Comparison of ENCODE assay signal across 9 cellular contexts in genomic region chr19:48644355-48644754, GRCh38. TPM values are rescaled to one million over a fixed set of nuclear protein-coding genes. Genes with fewer than 3 reads are reported as not detected.
DNase-seq lines count a peak whose midpoint lies in the region; ATAC-seq and TF ChIP-seq lines count a peak whose summit lies in the region.
"Had no signal": no experiment of that assay in that cellular context is flagged by ENCODE, and none has a peak within 500 bp of the region (broad histone marks: within the 10 kb centered on the region; RNA-seq: fewer than 3 reads in every experiment).

No MANE protein-coding gene starts in this region.

- BruUV-seq in mammary epithelial cell (replicated peaks; lab: Mats Ljungman, UMichigan), result no TSS peak

- no peak for TF ChIP-seq CTCF in HEK293 (tag by site-specific recombination; IDR thresholded peaks at IDR 0.05)
- no peak for TF ChIP-seq CTCF in mammary epithelial cell (conservative IDR thresholded peaks at IDR 0.05 in 1 of 2, IDR thresholded peaks at IDR 0.05 in 1 of 2; ENCODE audit: extremely low read depth in 1 of 2, insufficient read depth in 1 of 2, low read depth in 1 of 2, low read length in 2 of 2)
- no peak for TF ChIP-seq CTCF in ovary (IDR thresholded peaks at IDR 0.05)

- intact Hi-C loops in mammary epithelial cell (cut with micrococcal nuclease) (loop anchor here (10.0 kb wide), 1 partner anchor 320 kb away; the partner anchor contains the start of gene FTL), ovary (cut with DNase I) (loop anchor here in 1 of 4 donors (10.0 kb wide), 1 partner anchor 70 kb away; the partner anchor contains the start of gene MAMSTR)

- H3K9me3 ChIP-seq in HEK293 (ENCODE audit: control insufficient read depth, insufficient read depth, low read depth, low read length) (no peaks in the 10 kb centered on the region), mammary epithelial cell (replicated peaks; ENCODE audit: insufficient read depth, low read length) (no peaks in the 10 kb centered on the region), ovary (no peaks in the 10 kb centered on the region), GM23248 (ENCODE audit: low read depth) (no peaks in the 10 kb centered on the region)

- no peak for TF ChIP-seq EP300 in ovary (IDR thresholded peaks at IDR 0.05)

- H3K27ac ChIP-seq in HEK293 (ENCODE audit: extremely low read depth, low read depth, low read length) (0 out of 2 replicates have a peak overlapping the region, but pooled peaks have one; percentile 19), mammary epithelial cell (ENCODE audit: insufficient read depth, low read depth, low read length) (no peak overlapping the region), ovary (peak overlapping the region; percentile 92 to 97), GM23248 (no peak overlapping the region)

- H3K9me3 Mint-ChIP-seq in activated T-cell treated with anti-CD3 and anti-CD28 coated beads, Interleukin-2, amount 50 U/mL, for 72 hours, result no peaks in the 10 kb centered on the region

- no peaks in the 10 kb centered on the region for H4K20me1 ChIP-seq in mammary epithelial cell (ENCODE audit: insufficient read depth, low read length)
- no peaks in the 10 kb centered on the region for H4K20me1 ChIP-seq in GM23248 (ENCODE audit: insufficient read depth)

- 39% methylated on average over 3 of the region's 4 CpGs for WGBS in mammary epithelial cell (ENCODE audit: low coverage, missing lambda C conversion rate)
- 38 to 54% (median 45%) methylated on average over 4 of the region's 4 CpGs for WGBS in ovary, 3 donors
- 66 to 68% methylated on average over 4 of the region's 4 CpGs for WGBS in GM23248 (ENCODE audit: low coverage in 1 of 2, low lambda C conversion rate in 2 of 2, missing lambda C conversion rate in 2 of 2), 2 experiments

- H3K4me2 ChIP-seq in mammary epithelial cell (ENCODE audit: insufficient read depth, low read depth, low read length), result no peak overlapping the region
- H3K4me2 ChIP-seq in GM23248 (ENCODE audit: unreplicated experiment), result no peak overlapping the region

- POLR2A ChIA-PET in HEK293 (lab: Yijun Ruan, JAX), result interaction anchor here (0.7 to 3.9 kb wide), 4 partner anchors 10 to 308 kb away, joined by 3 to 39 read pairs (median 8); partner anchors contain the start of genes RPL18 and SPHK2

- CTCF ChIA-PET in HEK293 (lab: Yijun Ruan, JAX) (interaction anchor here (0.6 to 3.5 kb wide), 4 partner anchors 13 to 453 kb away, joined by 3 to 27 read pairs (median 14); partner anchors contain the start of gene HSD17B14), mammary epithelial cell (lab: Charles Lee; ENCODE audit: low non-redundant PET) (no interaction called here)

- H3F3A ChIP-seq in GM23248 (ENCODE audit: insufficient read depth), result peaks cover 7% of the 10 kb centered on the region; the same call in 1 of the 2 replicates

- peaks cover 34% of the 10 kb centered on the region for H3K4me1 Mint-ChIP-seq in activated T-cell treated with anti-CD3 and anti-CD28 coated beads, Interleukin-2, amount 50 U/mL, for 72 hours (ENCODE audit: low read depth)

- H3K36me3 ChIP-seq in HEK293 (ENCODE audit: control insufficient read depth in 2 of 2, insufficient read depth in 1 of 2, low read length in 2 of 2) (no peaks in the 10 kb centered on the region), mammary epithelial cell (ENCODE audit: insufficient read depth, low read length) (no peaks in the 10 kb centered on the region), ovary (no peaks in the 10 kb centered on the region), GM23248 (ENCODE audit: low read depth) (no peaks in the 10 kb centered on the region)

- H3K9me2 ChIP-seq in GM23248 (ENCODE audit: insufficient read depth), result no peaks in the 10 kb centered on the region

- H3K36me3 Mint-ChIP-seq in activated T-cell treated with anti-CD3 and anti-CD28 coated beads, Interleukin-2, amount 50 U/mL, for 72 hours (ENCODE audit: insufficient read depth in 2 of 2), result no peaks in the 10 kb centered on the region

- dilution Hi-C loops in mammary epithelial cell (cut with HindIII; ENCODE audit: low sequenced_read_pairs), result no loop called here

- H3K27me3 Mint-ChIP-seq in activated T-cell treated with anti-CD3 and anti-CD28 coated beads, Interleukin-2, amount 50 U/mL, for 72 hours (ENCODE audit: low read depth), result no peaks in the 10 kb centered on the region

- H3K79me2 ChIP-seq in mammary epithelial cell (ENCODE audit: insufficient read depth, low read length) (no peaks in the 10 kb centered on the region), GM23248 (ENCODE audit: insufficient read depth) (no peaks in the 10 kb centered on the region)

- no peak for ATAC-seq in HG03521 (IDR thresholded peaks at IDR 0.05; ENCODE audit: unreplicated experiment)
- ATAC-seq in activated T-cell treated with anti-CD3 and anti-CD28 coated beads, Interleukin-2, amount 50 U/mL, for 72 hours (replicated peaks in 1 of 2), result no peak

- in situ Hi-C loops in mammary epithelial cell (cut with MboI; ENCODE audit: low sequenced_read_pairs in 2 of 2), result loop anchor here in 1 of 2 donors (10.0 to 25.0 kb wide), 2 partner anchors 200 to 343 kb away; partner anchors contain the start of genes GYS1 and RUVBL2
- in situ Hi-C loops in GM23248 (cut with MboI), result no loop called here

- H3K27ac Mint-ChIP-seq in activated T-cell treated with anti-CD3 and anti-CD28 coated beads, Interleukin-2, amount 50 U/mL, for 72 hours, result no peak overlapping the region

- H3K4me3 ChIP-seq in HEK293 (ENCODE audit: low read depth, low read length) (no peak overlapping the region), mammary epithelial cell (replicated peaks in 1 of 3; ENCODE audit: insufficient read depth in 1 of 3, low read depth in 2 of 3, low read length in 3 of 3) (no peak overlapping the region), ovary (no peak overlapping the region), GM23248 (no peak overlapping the region)

- H3K4me1 ChIP-seq in HEK293 (ENCODE audit: control insufficient read depth, insufficient read depth, low read length), result peaks cover 9% of the 10 kb centered on the region
- peaks cover 13% of the 10 kb centered on the region for H3K4me1 ChIP-seq in mammary epithelial cell (ENCODE audit: insufficient read depth, low read length)
- H3K4me1 ChIP-seq in ovary (ENCODE audit: insufficient read depth), result peaks cover 4% of the 10 kb centered on the region
- 0 out of 2 replicates have a peak, but pooled peaks cover 13% of the 10 kb centered on the region for H3K4me1 ChIP-seq in GM23248 (ENCODE audit: insufficient read depth)

- no peak overlapping the region for H3K9ac ChIP-seq in mammary epithelial cell (ENCODE audit: insufficient read depth, low read length)
- no peak overlapping the region for H3K9ac ChIP-seq in GM23248

- no peaks in the 10 kb centered on the region for H3K27me3 ChIP-seq in mammary epithelial cell (ENCODE audit: insufficient read depth, low read length)
- no peaks in the 10 kb centered on the region for H3K27me3 ChIP-seq in ovary
- H3K27me3 ChIP-seq in GM23248 (replicated peaks; ENCODE audit: insufficient read depth), result no peaks in the 10 kb centered on the region

- H3K4me3 Mint-ChIP-seq in activated T-cell treated with anti-CD3 and anti-CD28 coated beads, Interleukin-2, amount 50 U/mL, for 72 hours, result no peak overlapping the region

- DNase-seq in mammary epithelial cell (no peak), ovary (no peak), GM23248 (no peak)
- no peak for DNase-seq in activated T-cell treated with anti-CD3 and anti-CD28 coated beads, Interleukin-2, amount 50 U/mL, for 72 hours
- DNase-seq: SIG-M5 had no signal

- TF ChIP-seq POLR2A in ovary (IDR thresholded peaks at IDR 0.05), result no peak

- H2AFZ ChIP-seq in mammary epithelial cell (ENCODE audit: low read depth, low read length) (peak overlapping the region; percentile 26), GM23248 (no peak overlapping the region)

RNA-seq across cellular contexts. Expression of gene CA11, which starts 1.6 kb away (rescaled TPM):
- total RNA-seq in mammary epithelial cell (1 to 10 TPM; 3.0 to 3.5 TPM), ovary (10 to 100 TPM; 14.9 to 52.5 (median 40.8) TPM)
- polyA plus RNA-seq in mammary epithelial cell (1.3 TPM), ovary (10 to 100 TPM; 43.1 to 53.1 TPM), GM23248 (2016; fragmentation: Nextera tagmentation; extraction: Ambion mirVana) (2.7 and 3.5 TPM in 2 replicates)
- polyA minus RNA-seq in mammary epithelial cell, result not detected
- total RNA-seq in GM23248 (2014; rRNA removed; shearing (Covaris generic)), result 1.1 and 1.6 TPM in 2 replicates
- 10 to 100 TPM; 10.5 to 11.9 TPM for total RNA-seq in activated T-cell treated with anti-CD3 and anti-CD28 coated beads, Interleukin-2, amount 50 U/mL, for 72 hours

RNA-seq across cellular contexts. Expression of gene DBP, which starts 7.2 kb away (rescaled TPM):
- total RNA-seq in mammary epithelial cell (1 to 10 TPM in 1 of 2 donors, under 1 TPM in 1; 0.73 to 2.2 TPM), ovary (10 to 100 TPM; 19.7 to 69.8 (median 34.6) TPM)
- polyA plus RNA-seq in mammary epithelial cell (0.69 TPM), ovary (10 to 100 TPM; 19.8 to 29.0 TPM), GM23248 (2016; fragmentation: Nextera tagmentation; extraction: Ambion mirVana) (3.3 and 3.7 TPM in 2 replicates)
- not detected for polyA minus RNA-seq in mammary epithelial cell
- 5.9 and 6.7 TPM in 2 replicates for total RNA-seq in GM23248 (2014; rRNA removed; shearing (Covaris generic))
- total RNA-seq in activated T-cell treated with anti-CD3 and anti-CD28 coated beads, Interleukin-2, amount 50 U/mL, for 72 hours, result 10 to 100 TPM in 1 of 2 donors, 1 to 10 TPM in 1; 8.2 to 13.4 TPM

RNA-seq across cellular contexts. Expression of gene SPHK2, which starts 25.0 kb away (rescaled TPM):
- total RNA-seq in mammary epithelial cell (10 to 100 TPM in 1 of 2 donors, 1 to 10 TPM in 1; 4.0 to 15.7 TPM), ovary (10 to 100 TPM; 12.3 to 37.2 (median 27.0) TPM)
- polyA plus RNA-seq in mammary epithelial cell (6.0 TPM), ovary (10 to 100 TPM in 1 of 2 donors, 1 to 10 TPM in 1; 2.9 to 24.5 TPM), GM23248 (2016; fragmentation: Nextera tagmentation; extraction: Ambion mirVana) (9.9 and 11.4 TPM in 2 replicates)
- 0.47 TPM for polyA minus RNA-seq in mammary epithelial cell
- 5.2 and 7.2 TPM in 2 replicates for total RNA-seq in GM23248 (2014; rRNA removed; shearing (Covaris generic))
- 10 to 100 TPM; 26.9 to 27.2 TPM for total RNA-seq in activated T-cell treated with anti-CD3 and anti-CD28 coated beads, Interleukin-2, amount 50 U/mL, for 72 hours

RNA-seq across cellular contexts. Expression of gene RPL18, which starts 25.4 kb away (rescaled TPM):
- total RNA-seq in mammary epithelial cell, result 1,000 to 10,000 TPM; 1,261 to 1,652 TPM
- polyA plus RNA-seq in mammary epithelial cell, result 2,143 TPM
- polyA minus RNA-seq in mammary epithelial cell, result 987 TPM
- 1,000 to 10,000 TPM; 2,699 to 8,435 (median 3,584) TPM for total RNA-seq in ovary
- polyA plus RNA-seq in ovary, result 1,000 to 10,000 TPM; 1,780 to 6,110 TPM
- 1,266 and 1,345 TPM in 2 replicates for total RNA-seq in GM23248 (2014; rRNA removed; shearing (Covaris generic))
- 659 and 663 TPM in 2 replicates for polyA plus RNA-seq in GM23248 (2016; fragmentation: Nextera tagmentation; extraction: Ambion mirVana)
- 1,000 to 10,000 TPM; 1,953 to 2,080 TPM for total RNA-seq in activated T-cell treated with anti-CD3 and anti-CD28 coated beads, Interleukin-2, amount 50 U/mL, for 72 hours

RNA-seq across cellular contexts. Expression of gene NTN5, which starts 28.5 kb away (rescaled TPM):
- total RNA-seq in mammary epithelial cell (under 1 TPM; 0.16 to 0.33 TPM), ovary (1 to 10 TPM in 6 of 7 donors, under 1 TPM in 1; 0.23 to 3.8 (median 2.2) TPM)
- polyA plus RNA-seq in mammary epithelial cell (0.03 TPM), ovary (1 to 10 TPM in 1 of 2 donors, under 1 TPM in 1; 0.55 to 1.4 TPM), GM23248 (2016; fragmentation: Nextera tagmentation; extraction: Ambion mirVana) (not detected in 2 replicates)
- polyA minus RNA-seq in mammary epithelial cell, result not detected
- 0.32 TPM in 1 of 2 replicates, not detected in the other for total RNA-seq in GM23248 (2014; rRNA removed; shearing (Covaris generic))
- total RNA-seq in activated T-cell treated with anti-CD3 and anti-CD28 coated beads, Interleukin-2, amount 50 U/mL, for 72 hours, result 1 to 10 TPM; 1.9 to 2.1 TPM
- total RNA-seq: bronchial epithelial cell, frontal cortex had no signal

Comparison
In these comparisons a context has a peak if more than half of its experiments do, and no peak if none do; other contexts are left out.
1. H3K27ac ChIP-seq: peak in HEK293 (single experiment) and ovary (2 of 2); none in mammary epithelial cell (single experiment) and GM23248 (single experiment).